Comparison of ENCODE assay signal across 19 cellular contexts in the genomic region with DNA sequence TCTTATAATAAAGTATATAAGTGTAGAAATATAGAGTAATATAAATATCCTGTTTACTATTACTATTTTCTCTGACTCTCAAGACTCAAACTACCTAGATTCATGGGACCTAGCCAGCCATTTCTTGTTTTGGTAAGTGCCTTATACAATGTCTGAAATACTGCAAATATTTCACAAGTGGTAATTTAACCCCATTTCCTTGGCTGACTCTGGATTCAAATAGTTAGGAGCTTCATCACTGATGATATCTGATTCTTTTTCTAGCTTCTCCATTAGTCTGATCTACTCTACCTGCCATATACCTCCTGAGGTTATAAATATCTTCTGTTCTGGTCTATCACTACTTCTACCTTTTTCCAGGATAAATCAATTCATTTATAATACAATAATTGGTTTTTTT. TPM values are rescaled to one million over a fixed set of nuclear protein-coding genes. Genes with fewer than 3 reads are reported as not detected.
DNase-seq lines count a peak whose midpoint lies in the region; FAIRE-seq and TF ChIP-seq lines count a peak whose summit lies in the region.
"Had no signal": no experiment of that assay in that cellular context is flagged by ENCODE, and none has a peak within 500 bp of the region (broad histone marks: within the 10 kb centered on the region; RNA-seq: fewer than 3 reads in every experiment).

No MANE protein-coding gene starts in this region.

- H3K9ac ChIP-seq in astrocyte (ENCODE audit: low read length): no peak overlapping the region

- no peak overlapping the region for H3K4me3 ChIP-seq in astrocyte (ENCODE audit: insufficient read depth, low read depth, low read length)
- H3K4me3 ChIP-seq in effector memory CD4-positive, alpha-beta T cell (ENCODE audit: insufficient read depth, low read depth, low read length, poor library complexity, severe bottlenecking): no peak overlapping the region
- H3K4me3 ChIP-seq: A549, SJCRH30 had no signal

- H3K4me3 Mint-ChIP-seq in astrocyte (ENCODE audit: unreplicated experiment): no peak overlapping the region

- H3K36me3 ChIP-seq in astrocyte (ENCODE audit: insufficient read depth, low read length): no peaks in the 10 kb centered on the region
- no peaks in the 10 kb centered on the region for H3K36me3 ChIP-seq in effector memory CD4-positive, alpha-beta T cell (ENCODE audit: control insufficient read depth, insufficient read depth, low read length)
- H3K36me3 ChIP-seq: SJCRH30 had no signal

- no peak for FAIRE-seq in astrocyte (lab: Jason Lieb, UNC)
- FAIRE-seq: A549 had no signal

- no peaks in the 10 kb centered on the region for H3K9me3 Mint-ChIP-seq in astrocyte (ENCODE audit: unreplicated experiment)

- no peaks in the 10 kb centered on the region for H4K20me1 ChIP-seq in astrocyte (ENCODE audit: insufficient read depth, low read length)

- no peak overlapping the region for H3K27ac ChIP-seq in astrocyte (ENCODE audit: low read depth, low read length)
- no peak overlapping the region for H3K27ac ChIP-seq in effector memory CD4-positive, alpha-beta T cell (ENCODE audit: insufficient read depth, low read length, poor library complexity, severe bottlenecking)
- H3K27ac ChIP-seq: A549, RWPE1, SJCRH30 had no signal

- H3K27me3 Mint-ChIP-seq in astrocyte (ENCODE audit: low read depth, unreplicated experiment): no peaks in the 10 kb centered on the region

- no peak for TF ChIP-seq CTCF in astrocyte (IDR thresholded peaks at IDR 0.05; ENCODE audit: insufficient read depth, low read depth, low read length)

- peaks cover 33% of the 10 kb centered on the region for H3K4me1 Mint-ChIP-seq in astrocyte (ENCODE audit: low read depth, unreplicated experiment)

- peak; percentile 69 for DNase-seq in EH (ENCODE audit: low read depth)
- peak; percentile 43 for DNase-seq in LHCN-M2 (ENCODE audit: low read depth)
- peak; percentile 66 for DNase-seq in astrocyte (ENCODE audit: low read depth)
- peak; percentile 69 for DNase-seq in fibroblast of peridontal ligament (ENCODE audit: extremely low read depth)
- no peak for DNase-seq in GM19240 (ENCODE audit: insufficient read length, low spot score)
- no peak for DNase-seq in effector memory CD4-positive, alpha-beta T cell
- DNase-seq in NCI-H1930 (lab: John Stamatoyannopoulos, UW): no peak
- DNase-seq: C1 segment of cervical spinal cord; DND-41; Karpas-422; NCI-H1105 treated with DMSO at 0.1 percent for 48 hours; NCI-H187; NCI-H2171; NCI-H446 treated with DMSO at 0.1 percent for 48 hours; NK-92 treated with Interleukin-12 subunit alpha and Interleukin-12 subunit beta, amount 100 ng/mL, for 24 hours; OCI-M1; SJCRH30 had no signal

- H3K4me1 ChIP-seq in astrocyte (ENCODE audit: insufficient read depth, low read length): peaks cover 25% of the 10 kb centered on the region
- H3K4me1 ChIP-seq in effector memory CD4-positive, alpha-beta T cell (ENCODE audit: control insufficient read depth, insufficient read depth, low read length, poor library complexity, severe bottlenecking): no peaks in the 10 kb centered on the region
- H3K4me1 ChIP-seq: SJCRH30 had no signal

- peak overlapping the region; percentile 55 for H3K27ac Mint-ChIP-seq in astrocyte (ENCODE audit: unreplicated experiment)

- no peak overlapping the region for H3K4me2 ChIP-seq in astrocyte (ENCODE audit: low read length)
- H3K4me2 ChIP-seq: A549 had no signal

- no peaks in the 10 kb centered on the region for H3K9me3 ChIP-seq in astrocyte (ENCODE audit: insufficient read depth, low read depth, low read length)
- no peaks in the 10 kb centered on the region for H3K9me3 ChIP-seq in effector memory CD4-positive, alpha-beta T cell (ENCODE audit: control insufficient read depth, low read length)
- H3K9me3 ChIP-seq: A549, SJCRH30 had no signal

- H3K27me3 ChIP-seq in astrocyte (ENCODE audit: insufficient read depth, low read length): no peaks in the 10 kb centered on the region
- no peaks in the 10 kb centered on the region for H3K27me3 ChIP-seq in effector memory CD4-positive, alpha-beta T cell (replicated peaks; ENCODE audit: control insufficient read depth, insufficient read depth, low read length, poor library complexity, severe bottlenecking)
- H3K27me3 ChIP-seq: SJCRH30 had no signal

- H3K36me3 Mint-ChIP-seq in astrocyte (ENCODE audit: low read depth, unreplicated experiment): no peaks in the 10 kb centered on the region

- peaks cover 3% of the 10 kb centered on the region for H3K79me2 ChIP-seq in astrocyte (ENCODE audit: insufficient read depth, low read length)

- H2AFZ ChIP-seq in astrocyte (ENCODE audit: low read depth, low read length): no peak overlapping the region

RNA-seq across cellular contexts. Expression of a gene that starts 6.4 kb away (rescaled TPM):
- total RNA-seq in LHCN-M2 (2014; rRNA removed) (17.0 and 18.3 TPM in 2 replicates), astrocyte (68.6 and 70.2 TPM in 2 replicates)
- 49.9 TPM for polyA plus RNA-seq in LHCN-M2 (2012)

RNA-seq across cellular contexts. Expression of a gene that starts 50.8 kb away (rescaled TPM):
- total RNA-seq in LHCN-M2 (2014; rRNA removed) (30.8 and 32.6 TPM in 2 replicates), astrocyte (24.7 and 27.8 TPM in 2 replicates)
- polyA plus RNA-seq in LHCN-M2 (2012): 22.8 TPM

Comparison
In these comparisons a context has a peak if more than half of its experiments do, and no peak if none do; other contexts are left out.
1. DNase-seq: peak in EH (single experiment), LHCN-M2 (single experiment), astrocyte (single experiment) and fibroblast of peridontal ligament (single experiment); none in GM19240 (single experiment), effector memory CD4-positive, alpha-beta T cell (0 of 3) and NCI-H1930 (0 of 2).